ENCODE assay signal across 19 cellular contexts in genomic region chr3:64262574-64263114, GRCh38.
DNase-seq lines count a peak whose midpoint lies in the region; TF ChIP-seq lines count a peak whose summit lies in the region.
"Had no signal": no experiment of that assay in that cellular context is flagged by ENCODE, and none has a peak within 500 bp of the region (broad histone marks: within the 10 kb centered on the region; RNA-seq: fewer than 3 reads in every experiment).

No MANE protein-coding gene starts in this region.

- H3K4me1 ChIP-seq in OCI-LY3 (ENCODE audit: low read length) (no peaks in the 10 kb centered on the region), stomach smooth muscle (ENCODE audit: control insufficient read depth, insufficient read depth, low read length) (peaks cover 56% of the 10 kb centered on the region)
- H3K4me1 ChIP-seq: pancreas had no signal

- H2AFZ ChIP-seq in OCI-LY3 (ENCODE audit: low read depth, low read length) = no peak overlapping the region

- DNase-seq in DMS 273 (lab: John Stamatoyannopoulos, UW; ENCODE audit: unreplicated experiment) = peak; percentile 11
- no peak for DNase-seq in DMS 273 treated with DMSO at 0.1 percent for 48 hours (lab: John Stamatoyannopoulos, UW)
- DNase-seq in fibroblast of mammary gland (ENCODE audit: low read depth) = no peak
- no peak for DNase-seq in RKO (ENCODE audit: low spot score)
- no peak for DNase-seq in effector CD8-positive, alpha-beta T cell (lab: John Stamatoyannopoulos, UW)
- DNase-seq in SW480 (ENCODE audit: low spot score) = no peak
- DNase-seq: 8988T; activated CD4-positive, alpha-beta T cell treated with anti-CD3 and anti-CD28 coated beads, Interleukin-2, amount 50 U/mL, for 1 hour; activated naive CD8-positive, alpha-beta T cell treated with anti-CD3 and anti-CD28 coated beads, Interleukin-2, amount 10 ng/mL, durations not matched to agents 7 days and 5 days; dermis blood vessel endothelial cell; DND-41; NCI-H1436 treated with DMSO at 0.1 percent for 48 hours; pancreas; stimulated activated naive CD4-positive, alpha-beta T cell; T-helper 17 cell; tibial artery had no signal

- H3K9ac ChIP-seq in OCI-LY3 (ENCODE audit: low read length) (no peak overlapping the region), stomach smooth muscle (ENCODE audit: low read length in 2 of 2) (no peak overlapping the region)

- H3K27ac ChIP-seq in OCI-LY3 (ENCODE audit: low read length) (no peak overlapping the region), stomach smooth muscle (ENCODE audit: low read length) (peak overlapping the region; percentile 60)
- H3K27ac ChIP-seq: epithelial cell of prostate, pancreas had no signal

- H3K9me3 ChIP-seq in OCI-LY3 (ENCODE audit: insufficient read depth, low read length) (no peaks in the 10 kb centered on the region), stomach smooth muscle (ENCODE audit: control insufficient read depth in 2 of 2, low read length in 2 of 2) (no peaks in the 10 kb centered on the region)
- H3K9me3 ChIP-seq: pancreas, tibial artery had no signal

- H3K27me3 ChIP-seq in OCI-LY3 (ENCODE audit: low read depth, low read length) (peaks cover 41% of the 10 kb centered on the region), stomach smooth muscle (ENCODE audit: control insufficient read depth in 1 of 2, insufficient read depth in 2 of 2, low read length in 2 of 2) (no peaks in the 10 kb centered on the region)
- H3K27me3 ChIP-seq: pancreas, tibial artery had no signal

- H3K4me3 ChIP-seq in OCI-LY3 (ENCODE audit: low read length) = no peak overlapping the region
- H3K4me3 ChIP-seq in fibroblast of mammary gland (ENCODE audit: control insufficient read depth, low read depth, low read length) = no peak overlapping the region
- peak overlapping the region in 1 of 2 donors; percentile 40 for H3K4me3 ChIP-seq in stomach smooth muscle (ENCODE audit: low read length in 2 of 2)
- H3K4me3 ChIP-seq: pancreas, tibial artery had no signal

- H4K20me1 ChIP-seq in OCI-LY3 (ENCODE audit: insufficient read depth, low read length) = no peaks in the 10 kb centered on the region

- H3K4me2 ChIP-seq in OCI-LY3 (ENCODE audit: low read length) = no peak overlapping the region

- no peaks in the 10 kb centered on the region for H3K79me2 ChIP-seq in OCI-LY3 (ENCODE audit: low read length)

- TF ChIP-seq CTCF in OCI-LY3 (IDR thresholded peaks at IDR 0.05; ENCODE audit: low read depth, low read length) (peak; percentile 7; the same call in 1 of the 2 replicates), fibroblast of mammary gland (conservative IDR thresholded peaks at IDR 0.05; ENCODE audit: control insufficient read depth, insufficient read depth, low read depth, low read length) (peak; percentile 3)

- no peaks in the 10 kb centered on the region for H3K36me3 ChIP-seq in OCI-LY3 (replicated peaks; ENCODE audit: low read depth, low read length)
- H3K36me3 ChIP-seq in stomach smooth muscle (ENCODE audit: control insufficient read depth in 2 of 2, insufficient read depth in 2 of 2, low read length in 2 of 2) = peaks cover 0 to 3% of the 10 kb centered on the region in 2 donors
- H3K36me3 ChIP-seq: pancreas, tibial artery had no signal
